In the genomic region with DNA sequence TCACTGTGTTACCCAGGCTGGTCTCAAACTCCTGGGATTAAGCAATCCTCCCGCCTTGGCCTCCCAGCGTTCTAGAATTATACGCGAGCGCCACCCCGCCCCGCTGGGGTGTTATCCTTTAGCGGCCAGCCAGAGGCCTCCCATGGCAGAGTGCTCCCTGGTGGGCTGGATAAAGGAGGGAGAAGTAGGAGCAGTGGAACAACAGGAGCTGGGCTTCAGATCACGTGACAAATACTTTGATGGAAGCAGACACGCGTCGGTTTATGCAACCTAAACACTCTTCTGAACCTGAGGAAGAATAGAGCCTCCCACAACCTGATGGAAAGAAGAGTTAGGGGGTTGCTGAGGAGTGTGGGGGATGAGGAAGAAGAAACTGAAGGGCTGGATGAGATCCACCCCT, we compare ENCODE assay signal across 20 cellular contexts.
A peak's percentile ranks its signal among the peaks of the same experiment; 100 is the strongest.
DNase-seq lines count a peak whose midpoint lies in the region; ATAC-seq, FAIRE-seq and TF ChIP-seq lines count a peak whose summit lies in the region.
"Had no signal": no experiment of that assay in that cellular context is flagged by ENCODE, and none has a peak within 500 bp of the region (broad histone marks: within the 10 kb centered on the region; RNA-seq: fewer than 3 reads in every experiment).

No MANE protein-coding gene starts in this region.

- H3K4me1 ChIP-seq in HepG2 (ENCODE audit: insufficient read depth, low read length) (no peaks in the 10 kb centered on the region), right lobe of liver (no peaks in the 10 kb centered on the region), K562 (replicated peaks in 1 of 2; ENCODE audit: control insufficient read depth in 2 of 2, insufficient read depth in 2 of 2, low read length in 2 of 2) (no peaks in the 10 kb centered on the region)
- H3K4me1 ChIP-seq: BLaER1, Caco-2 had no signal

- BruUV-seq in HepG2 (replicated peaks; lab: Mats Ljungman, UMichigan) (no TSS peak), K562 (replicated peaks; lab: Mats Ljungman, UMichigan) (no TSS peak)

- TF ChIP-seq POLR2A in HepG2 (IDR thresholded peaks at IDR 0.05; ENCODE audit: insufficient read depth in 1 of 2, low read depth in 2 of 2, low read length in 2 of 2), result no peak
- TF ChIP-seq POLR2A in right lobe of liver (IDR thresholded peaks at IDR 0.05), result no peak
- no peak for TF ChIP-seq POLR2A in K562 (conservative IDR thresholded peaks at IDR 0.05)

- TF ChIP-seq CTCF in HepG2 (CRISPR knock-in tag; IDR thresholded peaks at IDR 0.05) (no peak), right lobe of liver (IDR thresholded peaks at IDR 0.05) (no peak), K562 (IDR thresholded peaks at IDR 0.05 in 2 of 3, conservative IDR thresholded peaks at IDR 0.05 in 1 of 3; ENCODE audit: insufficient read depth in 2 of 3, low read depth in 1 of 3, low read length in 3 of 3) (no peak)

- no peak for FAIRE-seq in HepG2 (lab: Jason Lieb, UNC)
- FAIRE-seq in K562 (lab: Jason Lieb, UNC), result no peak
- FAIRE-seq: GM12878, GM19239 had no signal

- H2AFZ ChIP-seq in HepG2 (ENCODE audit: low read length) (no peak overlapping the region), K562 (ENCODE audit: low read depth, low read length) (no peak overlapping the region)
- H2AFZ ChIP-seq: GM23338 had no signal

- CTCF ChIA-PET in HepG2 (lab: Yijun Ruan, JAX; ENCODE audit: low intra/inter-chr PET ratio, low total read pairs), result no interaction called here
- CTCF ChIA-PET in K562 (lab: Yijun Ruan, JAX; ENCODE audit: low intra/inter-chr PET ratio), result no interaction called here

- intact Hi-C loops in HepG2 (cut with micrococcal nuclease; ENCODE audit: unreplicated experiment) (no loop called here), right lobe of liver (cut with DNase I) (no loop called here), K562 (cut with micrococcal nuclease) (no loop called here)

- ATAC-seq in HepG2 (no peak), right lobe of liver (no peak), K562 (no peak), HG02678 (IDR thresholded peaks at IDR 0.05; ENCODE audit: unreplicated experiment) (no peak)
- ATAC-seq: CD8-positive, alpha-beta T cell; GM12878; GM23338 had no signal

- DNase-seq in HepG2 (ENCODE audit: low spot score) (no peak), right lobe of liver (no peak), NCI-H2227 (lab: John Stamatoyannopoulos, UW; ENCODE audit: unreplicated experiment) (peak; percentile 41), K562 (ENCODE audit: extremely low read depth in 1 of 4, low spot score in 3 of 4) (no peak), dedifferentiated amniotic fluid mesenchymal stem cell (ENCODE audit: extremely low spot score) (no peak), NCI-H1092 treated with DMSO at 0.1 percent for 48 hours (lab: John Stamatoyannopoulos, UW) (no peak)
- DNase-seq: Caco-2; CD4-positive, CD25-positive, alpha-beta regulatory T cell; CD8-positive, alpha-beta T cell; DMS153; DND-41; GDM1; H9; HFFc6 had no signal

- 69% methylated on average over 12 of the region's 12 CpGs for WGBS in HepG2 (ENCODE audit: low lambda C conversion rate)
- 75% methylated on average over 6 of the region's 12 CpGs for WGBS in right lobe of liver (ENCODE audit: insufficient coverage, low coverage, low lambda C conversion rate, missing lambda C conversion rate)
- 11% methylated on average over 12 of the region's 12 CpGs for WGBS in K562 (ENCODE audit: insufficient coverage, low coverage, missing lambda C conversion rate)

- TF ChIP-seq RAD21 in HepG2 (CRISPR knock-in tag; IDR thresholded peaks at IDR 0.05) (no peak), K562 (CRISPR knock-in tag; conservative IDR thresholded peaks at IDR 0.05 in 1 of 2, IDR thresholded peaks at IDR 0.05 in 1 of 2) (no peak)

- no peaks in the 10 kb centered on the region for H3K79me2 ChIP-seq in HepG2 (ENCODE audit: insufficient read depth, low read length)
- no peaks in the 10 kb centered on the region for H3K79me2 ChIP-seq in K562 (ENCODE audit: control insufficient read depth, insufficient read depth, low read length)

- H3K36me3 ChIP-seq in HepG2 (replicated peaks in 1 of 2; ENCODE audit: control insufficient read depth in 1 of 2, insufficient read depth in 2 of 2, low read length in 2 of 2) (no peaks in the 10 kb centered on the region), right lobe of liver (no peaks in the 10 kb centered on the region), K562 (ENCODE audit: control insufficient read depth, insufficient read depth, low read length) (no peaks in the 10 kb centered on the region)
- H3K36me3 ChIP-seq: BLaER1 had no signal

- peaks cover 100% of the 10 kb centered on the region for H3K9me3 ChIP-seq in HepG2 (ENCODE audit: low read length)
- no peaks in the 10 kb centered on the region for H3K9me3 ChIP-seq in right lobe of liver
- H3K9me3 ChIP-seq in K562 (replicated peaks; ENCODE audit: control insufficient read depth, insufficient read depth, low read depth, low read length), result no peaks in the 10 kb centered on the region
- H3K9me3 ChIP-seq: Caco-2 had no signal

- POLR2A ChIA-PET in HepG2 (lab: Yijun Ruan, JAX) (no interaction called here), K562 (lab: Yijun Ruan, JAX) (no interaction called here)

- H3K27ac ChIP-seq in HepG2 (ENCODE audit: extremely low read length, insufficient read depth, low read length) (no peak overlapping the region), right lobe of liver (no peak overlapping the region), K562 (ENCODE audit: extremely low read depth, low read depth, low read length) (no peak overlapping the region)
- H3K27ac ChIP-seq: BLaER1, C4-2B had no signal

- no peak overlapping the region for H3K4me3 ChIP-seq in HepG2 (replicated peaks in 1 of 3; ENCODE audit: insufficient read depth in 1 of 3, low read depth in 2 of 3, low read length in 3 of 3)
- no peak overlapping the region for H3K4me3 ChIP-seq in right lobe of liver
- no peak overlapping the region for H3K4me3 ChIP-seq in K562
- H3K4me3 ChIP-seq: BLaER1, GM12878, GM23338 had no signal

- H3K9ac ChIP-seq in HepG2 (ENCODE audit: insufficient read depth, low read depth, low read length) (no peak overlapping the region), K562 (ENCODE audit: insufficient read depth in 1 of 2, low read depth in 2 of 2, low read length in 2 of 2) (no peak overlapping the region)
- H3K9ac ChIP-seq: BLaER1 had no signal

- H3K9me1 ChIP-seq in K562 (ENCODE audit: control insufficient read depth, insufficient read depth, low read length), result no peaks in the 10 kb centered on the region

- H3K4me2 ChIP-seq in HepG2 (ENCODE audit: low read depth, low read length), result no peak overlapping the region
- no peak overlapping the region for H3K4me2 ChIP-seq in K562 (ENCODE audit: insufficient read depth, low read length)
- H3K4me2 ChIP-seq: BLaER1, GM23338 had no signal

- in situ Hi-C loops in HepG2 (cut with HindIII; ENCODE audit: extremely low pct_ligation_motif_present, low pct_unique_long_range_greater_than_20kb), result no loop called here
- in situ Hi-C loops in K562 (cut with MboI), result no loop called here

- H4K20me1 ChIP-seq in HepG2 (ENCODE audit: insufficient read depth, low read length) (no peaks in the 10 kb centered on the region), K562 (replicated peaks; ENCODE audit: control insufficient read depth, insufficient read depth, low read length) (no peaks in the 10 kb centered on the region)
- H4K20me1 ChIP-seq: BLaER1 had no signal

- TF ChIP-seq EP300 in HepG2 (IDR thresholded peaks at IDR 0.05; ENCODE audit: low read depth in 2 of 2, low read length in 2 of 2) (no peak), HepG2 (CRISPR knock-in tag; IDR thresholded peaks at IDR 0.05; ENCODE audit: borderline replicate concordance) (no peak), K562 (IDR thresholded peaks at IDR 0.05; ENCODE audit: low read length) (no peak)

- H3K27me3 ChIP-seq in HepG2 (ENCODE audit: control insufficient read depth in 1 of 2, insufficient read depth in 2 of 2, low read length in 2 of 2) (no peaks in the 10 kb centered on the region), right lobe of liver (no peaks in the 10 kb centered on the region), K562 (ENCODE audit: control insufficient read depth in 2 of 2, insufficient read depth in 2 of 2, low read length in 2 of 2) (no peaks in the 10 kb centered on the region)
- H3K27me3 ChIP-seq: BLaER1 had no signal

TF ChIP-seq in HepG2, 621 proteins besides CTCF, POLR2A, EP300 and RAD21 (continues in another document):
- no peak for TF ChIP-seq ZNF333 (CRISPR knock-in tag; IDR thresholded peaks at IDR 0.05; ENCODE audit: borderline replicate concordance)
- TF ChIP-seq RAD51 (IDR thresholded peaks at IDR 0.05; ENCODE audit: borderline replicate concordance), result peak; percentile 81

TF ChIP-seq in K562, 482 proteins besides CTCF, POLR2A, EP300 and RAD21:
- TF ChIP-seq HINFP (tag; conservative IDR thresholded peaks at IDR 0.05; ENCODE audit: low read depth), result no peak
- TF ChIP-seq, protein P1, sequence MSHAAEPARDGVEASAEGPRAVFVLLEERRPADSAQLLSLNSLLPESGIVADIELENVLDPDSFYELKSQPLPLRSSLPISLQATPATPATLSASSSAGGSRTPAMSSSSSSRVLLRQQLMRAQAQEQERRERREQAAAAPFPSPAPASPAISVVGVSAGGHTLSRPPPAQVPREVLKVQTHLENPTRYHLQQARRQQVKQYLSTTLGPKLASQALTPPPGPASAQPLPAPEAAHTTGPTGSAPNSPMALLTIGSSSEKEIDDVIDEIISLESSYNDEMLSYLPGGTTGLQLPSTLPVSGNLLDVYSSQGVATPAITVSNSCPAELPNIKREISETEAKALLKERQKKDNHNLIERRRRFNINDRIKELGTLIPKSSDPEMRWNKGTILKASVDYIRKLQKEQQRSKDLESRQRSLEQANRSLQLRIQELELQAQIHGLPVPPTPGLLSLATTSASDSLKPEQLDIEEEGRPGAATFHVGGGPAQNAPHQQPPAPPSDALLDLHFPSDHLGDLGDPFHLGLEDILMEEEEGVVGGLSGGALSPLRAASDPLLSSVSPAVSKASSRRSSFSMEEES (CRISPR knock-in tag; IDR thresholded peaks at IDR 0.05), result peak; percentile 75
